Comparison of ENCODE assay signal across 1 cellular context in the genomic region with DNA sequence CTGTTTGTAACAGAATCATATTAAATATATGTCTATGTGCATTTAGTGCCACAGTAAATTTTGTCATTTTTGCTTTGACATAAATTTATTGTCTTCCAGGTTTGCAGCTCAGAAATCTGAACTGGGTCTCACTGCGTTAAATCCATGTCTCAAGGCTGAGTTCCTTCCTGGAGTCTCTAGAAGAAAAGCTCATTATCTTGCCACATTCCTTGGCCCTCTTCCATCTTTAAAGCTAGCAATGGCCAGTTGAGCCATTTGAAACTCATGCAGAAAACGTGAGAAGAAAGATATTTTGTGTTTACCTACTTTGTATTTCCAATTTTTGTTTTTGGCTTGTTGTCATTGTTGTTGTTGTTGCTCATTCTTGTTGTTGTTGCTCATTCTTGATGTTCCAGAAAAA.
TF ChIP-seq lines count a peak whose summit lies in the region.

No MANE protein-coding gene starts in this region.

TF ChIP-seq in endothelial cell of umbilical vein, 7 proteins besides CTCF, POLR2A, EP300 and RAD21:
- TF ChIP-seq GATA2 (IDR thresholded peaks at IDR 0.05; ENCODE audit: insufficient read depth, insufficient read length, low read depth, low read length) = no peak
- no peak for TF ChIP-seq JUN (IDR thresholded peaks at IDR 0.05; ENCODE audit: borderline replicate concordance, insufficient read depth, insufficient read length, low read depth)
- no peak for TF ChIP-seq EZH2 (IDR thresholded peaks at IDR 0.05; ENCODE audit: borderline replicate concordance, low read depth, low read length, severe bottlenecking)
- TF ChIP-seq, protein P1, sequence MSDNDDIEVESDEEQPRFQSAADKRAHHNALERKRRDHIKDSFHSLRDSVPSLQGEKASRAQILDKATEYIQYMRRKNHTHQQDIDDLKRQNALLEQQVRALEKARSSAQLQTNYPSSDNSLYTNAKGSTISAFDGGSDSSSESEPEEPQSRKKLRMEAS (IDR thresholded peaks at IDR 0.05; ENCODE audit: insufficient read depth, insufficient read length) = no peak
- TF ChIP-seq FOS (IDR thresholded peaks at IDR 0.05; ENCODE audit: borderline replicate concordance, insufficient read depth, low read length) = no peak
- no peak for TF ChIP-seq POLR2AphosphoS5 (IDR thresholded peaks at IDR 0.05; ENCODE audit: insufficient read depth, low read depth, low read length)
- no peak for TF ChIP-seq MYC (IDR thresholded peaks at IDR 0.05; ENCODE audit: low read depth, low read length)
